8 cellular contexts compared by ENCODE assay signal in genomic region chr4:82360298-82361177, GRCh38. TPM values are rescaled to one million over a fixed set of nuclear protein-coding genes. Genes with fewer than 3 reads are reported as not detected.
DNase-seq lines count a peak whose midpoint lies in the region; ATAC-seq and TF ChIP-seq lines count a peak whose summit lies in the region.

No MANE protein-coding gene starts in this region.

- TF ChIP-seq POLR2A in breast epithelium (IDR thresholded peaks at IDR 0.05) (no peak), uterus (IDR thresholded peaks at IDR 0.05) (no peak)

- H3K27me3 ChIP-seq in breast epithelium (no peaks in the 10 kb centered on the region), uterus (no peaks in the 10 kb centered on the region)

- peak overlapping the region in 1 of 2 donors; percentile 76 for H3K4me3 Mint-ChIP-seq in activated T-cell treated with anti-CD3 and anti-CD28 coated beads, Interleukin-2, amount 50 U/mL, for 72 hours

- H3K9me3 ChIP-seq in breast epithelium (no peaks in the 10 kb centered on the region), uterus (no peaks in the 10 kb centered on the region)

- DNase-seq in activated T-cell treated with anti-CD3 and anti-CD28 coated beads, Interleukin-2, amount 50 U/mL, for 72 hours, result no peak
- DNase-seq in activated T-cell treated with anti-CD3 and anti-CD28 coated beads, Interleukin-2, amount 50 U/mL, for 48 hours, result no peak
- DNase-seq in NCI-H2227 (lab: John Stamatoyannopoulos, UW; ENCODE audit: unreplicated experiment) (peak; percentile 20), breast epithelium (ENCODE audit: low spot score in 2 of 2) (no peak), left lobe of liver (ENCODE audit: low spot score) (no peak), uterus (no peak)

- H3K4me1 ChIP-seq in breast epithelium (peaks cover 0 to 10% of the 10 kb centered on the region in 2 donors), uterus (peaks cover 8 to 14% of the 10 kb centered on the region in 2 donors)

- peak in 2 of 3 donors; percentile 39 to 50 for TF ChIP-seq CTCF in breast epithelium (IDR thresholded peaks at IDR 0.05)
- peak; percentile 43 to 63 (median 46) for TF ChIP-seq CTCF in uterus (IDR thresholded peaks at IDR 0.05)

- H3K36me3 ChIP-seq in breast epithelium (no peaks in the 10 kb centered on the region), uterus (no peaks in the 10 kb centered on the region)

- H3K27ac Mint-ChIP-seq in activated T-cell treated with anti-CD3 and anti-CD28 coated beads, Interleukin-2, amount 50 U/mL, for 72 hours, result peak overlapping the region; percentile 98

- H3K4me3 ChIP-seq in breast epithelium (no peak overlapping the region), uterus (no peak overlapping the region)

- H3K27me3 Mint-ChIP-seq in activated T-cell treated with anti-CD3 and anti-CD28 coated beads, Interleukin-2, amount 50 U/mL, for 72 hours (ENCODE audit: low read depth), result no peaks in the 10 kb centered on the region

- intact Hi-C loops in breast epithelium (cut with DNase I; ENCODE audit: low total_unique reads) (no loop called here), uterus (cut with DNase I; ENCODE audit: low total_unique reads) (no loop called here)

- peaks cover 8 to 41% of the 10 kb centered on the region in 2 donors for H3K36me3 Mint-ChIP-seq in activated T-cell treated with anti-CD3 and anti-CD28 coated beads, Interleukin-2, amount 50 U/mL, for 72 hours (ENCODE audit: insufficient read depth in 2 of 2)

- ATAC-seq in activated T-cell treated with anti-CD3 and anti-CD28 coated beads, Interleukin-2, amount 50 U/mL, for 72 hours (replicated peaks in 1 of 2), result peak; percentile 33 to 41
- ATAC-seq in left lobe of liver (peak; percentile 85), HG02884 (IDR thresholded peaks at IDR 0.05; ENCODE audit: unreplicated experiment) (no peak), HG02678 (IDR thresholded peaks at IDR 0.05; ENCODE audit: unreplicated experiment) (no peak)

- no peak overlapping the region for H3K27ac ChIP-seq in breast epithelium
- no peak overlapping the region for H3K27ac ChIP-seq in uterus

- H3K4me1 Mint-ChIP-seq in activated T-cell treated with anti-CD3 and anti-CD28 coated beads, Interleukin-2, amount 50 U/mL, for 72 hours (ENCODE audit: low read depth), result peaks cover 90% of the 10 kb centered on the region

- H3K9me3 Mint-ChIP-seq in activated T-cell treated with anti-CD3 and anti-CD28 coated beads, Interleukin-2, amount 50 U/mL, for 72 hours, result no peaks in the 10 kb centered on the region

RNA-seq across cellular contexts. Expression of gene HNRNPD, which starts 13.3 kb away (rescaled TPM):
- total RNA-seq in activated T-cell treated with anti-CD3 and anti-CD28 coated beads, Interleukin-2, amount 50 U/mL, for 72 hours, result 100 to 1,000 TPM; 255 to 265 TPM
- total RNA-seq in breast epithelium (100 to 1,000 TPM in 2 of 3 donors, 10 to 100 TPM in 1; 85.1 to 130 (median 122) TPM), left lobe of liver (42.9 TPM), uterus (100 to 1,000 TPM in 2 of 4 donors, 10 to 100 TPM in 2; 48.7 to 220 (median 102) TPM)

Comparison
In these comparisons a context has a peak if more than half of its experiments do, and no peak if none do; other contexts are left out.
1. ATAC-seq: peak in activated T-cell treated with anti-CD3 and anti-CD28 coated beads, Interleukin-2, amount 50 U/mL, for 72 hours (2 of 2) and left lobe of liver (single experiment); none in HG02884 (single experiment) and HG02678 (single experiment).